In genomic region chr16:12178251-12178990, GRCh38 we compare ENCODE assay signal across 12 cellular contexts.
DNase-seq lines count a peak whose midpoint lies in the region; TF ChIP-seq lines count a peak whose summit lies in the region.
"Had no signal": no experiment of that assay in that cellular context is flagged by ENCODE, and none has a peak within 500 bp of the region (broad histone marks: within the 10 kb centered on the region; RNA-seq: fewer than 3 reads in every experiment).

No MANE protein-coding gene starts in this region.

- in situ Hi-C loops in GM23248 (cut with MboI), result no loop called here

- H3K36me3 Mint-ChIP-seq in activated CD4-positive, alpha-beta T cell treated with anti-CD3 and anti-CD28 coated beads, Interleukin-2, amount 10 ng/mL, durations not matched to agents 7 days and 5 days (ENCODE audit: low read depth), result no peaks in the 10 kb centered on the region

- H3K36me3 ChIP-seq in GM23248 (ENCODE audit: low read depth) (no peaks in the 10 kb centered on the region), sigmoid colon (no peaks in the 10 kb centered on the region)

- no peak overlapping the region for H3K27ac Mint-ChIP-seq in activated CD4-positive, alpha-beta T cell treated with anti-CD3 and anti-CD28 coated beads, Interleukin-2, amount 10 ng/mL, durations not matched to agents 7 days and 5 days
- H3K27ac Mint-ChIP-seq: activated T-helper 1 cell treated with anti-CD3 and anti-CD28 coated beads, Interleukin-12 subunit alpha, Interleukin-12 subunit beta, Interleukin-2, Interleukin-4 antibody, amounts not matched to agents 30 ng/mL and 10 ng/mL and 1 ng/mL, durations not matched to agents 14 hours and 24 hours and 36 hours had no signal

- DNase-seq in GM23248 (peak; percentile 90), dedifferentiated amniotic fluid mesenchymal stem cell (ENCODE audit: extremely low spot score) (peak; percentile 29), kidney tubule cell (ENCODE audit: low spot score) (peak; percentile 52), sigmoid colon (peak; percentile 90), NCI-H2081 (lab: John Stamatoyannopoulos, UW) (no peak), lower leg skin (ENCODE audit: low spot score in 2 of 2) (no peak)
- DNase-seq in activated CD4-positive, alpha-beta T cell treated with anti-CD3 and anti-CD28 coated beads, Interleukin-2, amount 10 ng/mL, durations not matched to agents 7 days and 5 days, result no peak
- no peak for DNase-seq in activated T-cell treated with anti-CD3 and anti-CD28 coated beads, Interleukin-2, amount 50 U/mL, for 1 hour
- DNase-seq: central memory CD4-positive, alpha-beta T cell; foreskin keratinocyte; stimulated activated CD4-positive, alpha-beta T cell treated with anti-CD3 and anti-CD28 coated beads, Interleukin-12 subunit alpha, Interleukin-12 subunit beta, amount 100 ng/mL, for 4 hours had no signal

- peak overlapping the region; percentile 58 for H3K4me2 ChIP-seq in GM23248 (ENCODE audit: unreplicated experiment)

- no peaks in the 10 kb centered on the region for H3K9me3 Mint-ChIP-seq in activated CD4-positive, alpha-beta T cell treated with anti-CD3 and anti-CD28 coated beads, Interleukin-2, amount 10 ng/mL, durations not matched to agents 7 days and 5 days
- H3K9me3 Mint-ChIP-seq: activated T-helper 1 cell treated with anti-CD3 and anti-CD28 coated beads, Interleukin-12 subunit alpha, Interleukin-12 subunit beta, Interleukin-2, Interleukin-4 antibody, amounts not matched to agents 30 ng/mL and 10 ng/mL and 1 ng/mL, durations not matched to agents 14 hours and 24 hours and 36 hours had no signal

- peak overlapping the region; percentile 46 for H3K4me3 ChIP-seq in GM23248
- H3K4me3 ChIP-seq in sigmoid colon, result no peak overlapping the region
- no peak overlapping the region for H3K4me3 ChIP-seq in lower leg skin (ENCODE audit: low read depth, poor library complexity, severe bottlenecking)

- TF ChIP-seq EP300 in sigmoid colon (IDR thresholded peaks at IDR 0.05), result peak in 1 of 4 donors; percentile 77

- no peak for TF ChIP-seq CTCF in sigmoid colon (IDR thresholded peaks at IDR 0.05)
- no peak for TF ChIP-seq CTCF in lower leg skin (IDR thresholded peaks at IDR 0.05)

- WGBS in GM23248 (ENCODE audit: low coverage in 1 of 2, low lambda C conversion rate in 2 of 2, missing lambda C conversion rate in 2 of 2), 2 experiments, result 36 to 37% methylated on average over 13 of the region's 13 CpGs
- WGBS in sigmoid colon, 2 donors, result 85 to 88% methylated on average over 13 of the region's 13 CpGs
- 89 to 90% methylated on average over 13 of the region's 13 CpGs for WGBS in lower leg skin, 2 donors

- H3K27ac ChIP-seq in GM23248 (peak overlapping the region; percentile 83), sigmoid colon (peak overlapping the region; percentile 25 to 63 (median 43))
- H3K27ac ChIP-seq: foreskin keratinocyte had no signal

- peaks cover 12% of the 10 kb centered on the region for H3K79me2 ChIP-seq in GM23248 (ENCODE audit: insufficient read depth)

- H2AFZ ChIP-seq in GM23248, result peak overlapping the region; percentile 12; the same call in 1 of the 2 replicates

- CTCF ChIA-PET in activated CD4-positive, alpha-beta T cell treated with anti-CD3 and anti-CD28 coated beads, Interleukin-2, amount 10 ng/mL, durations not matched to agents 7 days and 5 days (lab: Charles Lee), result no interaction called here

- H3F3A ChIP-seq in GM23248 (ENCODE audit: insufficient read depth), result peaks cover 29% of the 10 kb centered on the region

- H3K9me2 ChIP-seq in GM23248 (ENCODE audit: insufficient read depth), result no peaks in the 10 kb centered on the region

- no peaks in the 10 kb centered on the region for H3K27me3 Mint-ChIP-seq in activated CD4-positive, alpha-beta T cell treated with anti-CD3 and anti-CD28 coated beads, Interleukin-2, amount 10 ng/mL, durations not matched to agents 7 days and 5 days

- TF ChIP-seq POLR2A in sigmoid colon (IDR thresholded peaks at IDR 0.05) (no peak), lower leg skin (IDR thresholded peaks at IDR 0.05) (no peak)

- H3K27me3 ChIP-seq in GM23248 (replicated peaks; ENCODE audit: insufficient read depth) (no peaks in the 10 kb centered on the region), sigmoid colon (no peaks in the 10 kb centered on the region)
- H3K27me3 ChIP-seq: foreskin keratinocyte had no signal

- POLR2A ChIA-PET in activated CD4-positive, alpha-beta T cell treated with anti-CD3 and anti-CD28 coated beads, Interleukin-2, amount 10 ng/mL, durations not matched to agents 7 days and 5 days (lab: Charles Lee), result no interaction called here

- no peak overlapping the region for H3K4me3 Mint-ChIP-seq in activated CD4-positive, alpha-beta T cell treated with anti-CD3 and anti-CD28 coated beads, Interleukin-2, amount 10 ng/mL, durations not matched to agents 7 days and 5 days
- H3K4me3 Mint-ChIP-seq: activated T-helper 1 cell treated with anti-CD3 and anti-CD28 coated beads, Interleukin-12 subunit alpha, Interleukin-12 subunit beta, Interleukin-2, Interleukin-4 antibody, amounts not matched to agents 30 ng/mL and 10 ng/mL and 1 ng/mL, durations not matched to agents 14 hours and 24 hours and 36 hours had no signal

- intact Hi-C loops in sigmoid colon (cut with DNase I) (no loop called here), lower leg skin (cut with DNase I; ENCODE audit: low total_unique reads) (no loop called here)

- H3K4me1 ChIP-seq in GM23248 (ENCODE audit: insufficient read depth) (peaks cover 19% of the 10 kb centered on the region), sigmoid colon (peaks cover 0 to 12% (median 11%) of the 10 kb centered on the region in 4 donors)
- H3K4me1 ChIP-seq: foreskin keratinocyte had no signal

- H3K4me1 Mint-ChIP-seq in activated CD4-positive, alpha-beta T cell treated with anti-CD3 and anti-CD28 coated beads, Interleukin-2, amount 10 ng/mL, durations not matched to agents 7 days and 5 days, result no peaks in the 10 kb centered on the region

- peak overlapping the region; percentile 56 for H3K9ac ChIP-seq in GM23248

- no peaks in the 10 kb centered on the region for H4K20me1 ChIP-seq in GM23248 (ENCODE audit: insufficient read depth)

- no peaks in the 10 kb centered on the region for H3K9me3 ChIP-seq in GM23248 (ENCODE audit: low read depth)
- no peaks in the 10 kb centered on the region for H3K9me3 ChIP-seq in sigmoid colon

Comparison
In these comparisons a context has a peak if more than half of its experiments do, and no peak if none do; other contexts are left out.
1. DNase-seq: peak in GM23248 (single experiment), dedifferentiated amniotic fluid mesenchymal stem cell (single experiment), kidney tubule cell (single experiment) and sigmoid colon (single experiment); none in NCI-H2081 (0 of 2), activated CD4-positive, alpha-beta T cell treated with anti-CD3 and anti-CD28 coated beads, Interleukin-2, amount 10 ng/mL, durations not matched to agents 7 days and 5 days (single experiment), lower leg skin (0 of 2) and activated T-cell treated with anti-CD3 and anti-CD28 coated beads, Interleukin-2, amount 50 U/mL, for 1 hour (single experiment).